In the genomic region with DNA sequence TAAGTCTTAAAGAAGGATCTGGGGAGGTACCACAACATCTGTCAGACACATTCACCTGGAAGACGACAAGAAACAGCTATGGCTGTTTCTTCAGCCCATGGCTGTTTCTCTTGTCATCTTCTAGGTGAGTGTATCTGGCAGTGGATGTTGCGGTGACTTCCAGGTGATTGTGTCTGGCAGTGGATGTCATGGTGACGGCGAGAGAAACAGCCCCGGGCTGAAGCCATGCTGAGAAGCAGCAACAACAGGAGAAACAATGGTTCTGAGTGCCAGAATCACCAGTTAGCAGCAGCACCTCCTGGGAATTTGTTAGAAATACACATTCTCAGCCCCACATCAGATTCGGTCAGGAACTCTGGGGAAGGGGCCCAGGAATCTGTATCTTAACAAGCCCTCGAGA, we compare ENCODE assay signal across 35 cellular contexts.
DNase-seq lines count a peak whose midpoint lies in the region; ATAC-seq, FAIRE-seq and TF ChIP-seq lines count a peak whose summit lies in the region.
"Had no signal": no experiment of that assay in that cellular context is flagged by ENCODE, and none has a peak within 500 bp of the region (broad histone marks: within the 10 kb centered on the region; RNA-seq: fewer than 3 reads in every experiment).

No MANE protein-coding gene starts in this region.

- H3K27me3 ChIP-seq in keratinocyte (ENCODE audit: control insufficient read depth, extremely low read depth, insufficient read depth, low read length), result no peaks in the 10 kb centered on the region
- H3K27me3 ChIP-seq: ascending aorta, BE2C, cardiac muscle cell, colonic mucosa, sigmoid colon, thyroid gland had no signal

- no peak for FAIRE-seq in keratinocyte (lab: Jason Lieb, UNC)

- H3K4me1 ChIP-seq in keratinocyte (ENCODE audit: control insufficient read depth, extremely low read depth, insufficient read depth, low read length), result no peaks in the 10 kb centered on the region
- H3K4me1 ChIP-seq: ascending aorta, BE2C, colonic mucosa had no signal

- H3K79me2 ChIP-seq in keratinocyte (ENCODE audit: control insufficient read depth, insufficient read depth, low read length), result no peaks in the 10 kb centered on the region

- no peak overlapping the region for H3K4me2 ChIP-seq in keratinocyte (ENCODE audit: control insufficient read depth, extremely low read depth, insufficient read depth, low read depth, low read length)

- dilution Hi-C loops in keratinocyte (cut with MboI; ENCODE audit: extremely low pct_ligation_motif_present, low sequenced_read_pairs), result no loop called here

- no peak for TF ChIP-seq CTCF in keratinocyte (optimal IDR thresholded peaks at IDR 0.05 in 1 of 3, IDR thresholded peaks at IDR 0.05 in 1 of 3, conservative IDR thresholded peaks at IDR 0.05 in 1 of 3; ENCODE audit: extremely low read depth in 1 of 3, insufficient read depth in 2 of 3, low read length in 3 of 3)

- no peak overlapping the region for H3K4me3 ChIP-seq in keratinocyte (ENCODE audit: control insufficient read depth in 2 of 3, extremely low read depth in 1 of 3, insufficient read depth in 2 of 3, low read depth in 1 of 3, low read length in 3 of 3)
- H3K4me3 ChIP-seq: ascending aorta, cardiac muscle cell, colonic mucosa, left lung, psoas muscle, sigmoid colon, thyroid gland had no signal

- DNase-seq in COLO668 (lab: John Stamatoyannopoulos, UW; ENCODE audit: unreplicated experiment), result peak; percentile 23
- peak in 2 of 3 experiments; percentile 75 to 88 for DNase-seq in NCI-H1417 (lab: John Stamatoyannopoulos, UW)
- DNase-seq in NCI-H748 treated with DMSO at 0.1 percent for 48 hours (lab: John Stamatoyannopoulos, UW), result peak; percentile 52
- DNase-seq in keratinocyte (ENCODE audit: low read depth, low spot score), result no peak
- no peak for DNase-seq in NCI-H2107 treated with DMSO at 0.1 percent for 48 hours (lab: John Stamatoyannopoulos, UW; ENCODE audit: unreplicated experiment)
- no peak for DNase-seq in H4 (ENCODE audit: low spot score)
- DNase-seq: activated CD4-positive, alpha-beta memory T cell treated with anti-CD3 and anti-CD28 coated beads for 36 hours; activated CD4-positive, alpha-beta T cell treated with anti-CD3 and anti-CD28 coated beads for 1 hour; activated T-cell treated with anti-CD3 and anti-CD28 coated beads, Interleukin-2, amount 50 U/mL, for 72 hours; BE2C; CD8-positive, alpha-beta memory T cell; colonic mucosa; DMS79; effector memory CD4-positive, alpha-beta T cell; GF-D8; glutamatergic neuron; GOT3; KG1; left lung; MM.1S; naive B cell; NCI-H1436; NCI-H2171 treated with DMSO at 0.1 percent for 48 hours; NCI-H524; psoas muscle; SHP77; sigmoid colon; stimulated activated CD4-positive, alpha-beta T cell treated with anti-CD3 and anti-CD28 coated beads, Interleukin-12 subunit alpha, Interleukin-12 subunit beta, amount 100 ng/mL, for 4 hours; stimulated activated CD4-positive, alpha-beta T cell treated with anti-CD3 and anti-CD28 coated beads, Interleukin-4, amount 100 ng/mL, for 1 hour; thyroid gland had no signal

- no peaks in the 10 kb centered on the region for H4K20me1 ChIP-seq in keratinocyte (ENCODE audit: control insufficient read depth, extremely low read depth, insufficient read depth, low read length)

- H3K27ac ChIP-seq in keratinocyte (ENCODE audit: control insufficient read depth, insufficient read depth, low read length), result no peak overlapping the region
- H3K27ac ChIP-seq: ascending aorta, cardiac muscle cell, colonic mucosa, left lung, neutrophil, psoas muscle, sigmoid colon, thyroid gland had no signal

- H2AFZ ChIP-seq in keratinocyte (ENCODE audit: control insufficient read depth, low read length), result peak overlapping the region; percentile 30

- H3K9me1 ChIP-seq in keratinocyte (ENCODE audit: control insufficient read depth, extremely low read depth, insufficient read depth, low read length), result no peaks in the 10 kb centered on the region

- no peaks in the 10 kb centered on the region for H3K36me3 ChIP-seq in keratinocyte (ENCODE audit: control insufficient read depth in 2 of 2, extremely low read depth in 1 of 2, insufficient read depth in 2 of 2, low read length in 2 of 2)
- H3K36me3 ChIP-seq: ascending aorta, BE2C, cardiac muscle cell, colonic mucosa, left lung, neutrophil, sigmoid colon, thyroid gland had no signal

- no peak overlapping the region for H3K9ac ChIP-seq in keratinocyte (ENCODE audit: control insufficient read depth, extremely low read depth, insufficient read depth, low read length)

- no peaks in the 10 kb centered on the region for H3K9me3 ChIP-seq in keratinocyte (ENCODE audit: control insufficient read depth, low read depth, low read length)
- H3K9me3 ChIP-seq: ascending aorta, BE2C, colonic mucosa, left lung, neutrophil, psoas muscle, sigmoid colon, thyroid gland had no signal

- no peak for ATAC-seq in GM18861 (IDR thresholded peaks at IDR 0.05; ENCODE audit: unreplicated experiment)
- ATAC-seq: activated T-cell treated with anti-CD3 and anti-CD28 coated beads, Interleukin-2, amount 50 U/mL, for 72 hours; Panc1; psoas muscle had no signal

Comparison
In these comparisons a context has a peak if more than half of its experiments do, and no peak if none do; other contexts are left out.
1. DNase-seq: peak in COLO668 (single experiment), NCI-H1417 (2 of 3) and NCI-H748 treated with DMSO at 0.1 percent for 48 hours (single experiment); none in keratinocyte (single experiment), NCI-H2107 treated with DMSO at 0.1 percent for 48 hours (single experiment) and H4 (single experiment).